In genomic region chr14:32657081-32657480, GRCh38 we compare ENCODE assay signal across 9 cellular contexts.
DNase-seq lines count a peak whose midpoint lies in the region; ATAC-seq, FAIRE-seq and TF ChIP-seq lines count a peak whose summit lies in the region.
"Had no signal": no experiment of that assay in that cellular context is flagged by ENCODE, and none has a peak within 500 bp of the region (broad histone marks: within the 10 kb centered on the region; RNA-seq: fewer than 3 reads in every experiment).

No MANE protein-coding gene starts in this region.

- TF ChIP-seq CTCF in IMR-90 (conservative IDR thresholded peaks at IDR 0.05; ENCODE audit: low read depth, low read length) (no peak), endodermal cell (conservative IDR thresholded peaks at IDR 0.05) (no peak), pancreas (IDR thresholded peaks at IDR 0.05) (no peak)

- no peak overlapping the region for H2AK5ac ChIP-seq in IMR-90 (ENCODE audit: low read depth, low read length)

- no peak overlapping the region for H3K9ac ChIP-seq in IMR-90 (ENCODE audit: low read depth, low read length)
- no peak overlapping the region for H3K9ac ChIP-seq in endodermal cell (ENCODE audit: extremely low read depth, low read length, poor library complexity, severe bottlenecking)

- H4K91ac ChIP-seq in IMR-90 (ENCODE audit: insufficient read depth, low read depth, low read length), result peak overlapping the region; percentile 41; the same call in 1 of the 2 replicates

- no peak overlapping the region; the same call in 1 of the 2 replicates for H2BK20ac ChIP-seq in IMR-90 (ENCODE audit: low read depth, low read length)

- H4K5ac ChIP-seq in IMR-90 (ENCODE audit: low read depth, low read length), result no peak overlapping the region; the same call in 1 of the 2 replicates

- POLR2A ChIA-PET in IMR-90 (lab: Charles Lee; ENCODE audit: unreplicated experiment), result interaction anchor here (0.6 kb wide), 1 partner anchor 281 kb away, joined by 6 read pairs; the partner anchor contains the start of gene NPAS3

- no peaks in the 10 kb centered on the region for H3K4me1 ChIP-seq in IMR-90 (ENCODE audit: control insufficient read depth, insufficient read depth, low read length)
- no peaks in the 10 kb centered on the region for H3K4me1 ChIP-seq in endodermal cell (ENCODE audit: control insufficient read depth, insufficient read depth, low read length)
- H3K4me1 ChIP-seq in pancreas, result no peaks in the 10 kb centered on the region

- no peak overlapping the region for H3K27ac ChIP-seq in IMR-90 (ENCODE audit: insufficient read depth, low read length)
- H3K27ac ChIP-seq in endodermal cell (ENCODE audit: low read depth, low read length), result no peak overlapping the region
- H3K27ac ChIP-seq in pancreas, result no peak overlapping the region

- no peak for TF ChIP-seq RAD21 in IMR-90 (IDR thresholded peaks at IDR 0.05; ENCODE audit: low read length)

- H2BK15ac ChIP-seq in IMR-90 (ENCODE audit: low read depth, low read length), result no peak overlapping the region

- CTCF ChIA-PET in IMR-90 (lab: Yijun Ruan, JAX), result no interaction called here

- H4K20me1 ChIP-seq in IMR-90 (ENCODE audit: insufficient read depth, low read length), result no peaks in the 10 kb centered on the region

- H2BK120ac ChIP-seq in IMR-90 (ENCODE audit: low read depth, low read length), result peak overlapping the region; percentile 70

- no peaks in the 10 kb centered on the region for H3K9me3 Mint-ChIP-seq in endodermal cell

- peaks cover 2% of the 10 kb centered on the region for H3K4me1 Mint-ChIP-seq in endodermal cell

- H3K4ac ChIP-seq in IMR-90 (ENCODE audit: low read depth, low read length), result 0 out of 2 replicates have a peak overlapping the region, but pooled peaks have one; percentile 15

- no peak overlapping the region; the same call in 1 of the 2 replicates for H3K18ac ChIP-seq in IMR-90 (ENCODE audit: low read depth, low read length)

- no peak for TF ChIP-seq POLR2A in IMR-90 (IDR thresholded peaks at IDR 0.05; ENCODE audit: low read depth, low read length)

- peak; percentile 72 for DNase-seq in GF-D8 (lab: John Stamatoyannopoulos, UW)
- peak; percentile 61 for DNase-seq in IMR-90
- peak; percentile 46 for DNase-seq in endodermal cell
- peak in 1 of 6 donors; percentile 28 for DNase-seq in pancreas
- no peak for DNase-seq in DMS 273 treated with DMSO at 0.1 percent for 48 hours (lab: John Stamatoyannopoulos, UW)
- DNase-seq in stimulated activated CD4-positive, alpha-beta T cell treated with anti-CD3 and anti-CD28 coated beads, Interleukin-4, amount 100 ng/mL, for 24 hours, result no peak
- DNase-seq in NCI-H345 treated with DMSO at 0.1 percent for 48 hours (lab: John Stamatoyannopoulos, UW; ENCODE audit: unreplicated experiment), result no peak

- in situ Hi-C loops in IMR-90 (cut with MboI; ENCODE audit: low sequenced_read_pairs), result no loop called here

- H3K27ac Mint-ChIP-seq in endodermal cell, result no peak overlapping the region

- no peaks in the 10 kb centered on the region for H3K79me1 ChIP-seq in IMR-90 (ENCODE audit: low read depth in 1 of 2, low read length in 2 of 2)

- no peak overlapping the region for H3K4me3 ChIP-seq in IMR-90 (ENCODE audit: insufficient read depth, low read depth, low read length)
- no peak overlapping the region for H3K4me3 ChIP-seq in endodermal cell (ENCODE audit: low read length)
- no peak overlapping the region for H3K4me3 ChIP-seq in pancreas

- peak overlapping the region; percentile 51 for H2AFZ ChIP-seq in IMR-90 (replicated peaks; ENCODE audit: low read length, poor library complexity)

- ATAC-seq in IMR-90 (ENCODE audit: low read depth) (peak; percentile 29), pancreas (peak in 3 of 4 donors; percentile 50 to 79 (median 70)), GM19035 (IDR thresholded peaks at IDR 0.05; ENCODE audit: unreplicated experiment) (no peak)
- ATAC-seq: left colon had no signal

- H3K27me3 ChIP-seq in IMR-90 (ENCODE audit: control insufficient read depth, insufficient read depth, low read length) (no peaks in the 10 kb centered on the region), endodermal cell (ENCODE audit: control insufficient read depth, insufficient read depth, low read length, poor library complexity, severe bottlenecking) (no peaks in the 10 kb centered on the region), pancreas (no peaks in the 10 kb centered on the region)

- peak overlapping the region; percentile 68; the same call in 1 of the 2 replicates for H3K14ac ChIP-seq in IMR-90 (replicated peaks; ENCODE audit: low read depth, low read length)

- no peak overlapping the region; the same call in 1 of the 2 replicates for H3K23ac ChIP-seq in IMR-90 (ENCODE audit: low read depth, low read length)

- H3K9me3 ChIP-seq in IMR-90 (ENCODE audit: control insufficient read depth, insufficient read depth, low read length) (no peaks in the 10 kb centered on the region), endodermal cell (ENCODE audit: control insufficient read depth, low read length) (no peaks in the 10 kb centered on the region), pancreas (no peaks in the 10 kb centered on the region)

- H4K8ac ChIP-seq in IMR-90 (ENCODE audit: low read depth in 2 of 2, low read length in 2 of 2), result peak overlapping the region in 1 of 2 experiments; percentile 68; a peak in 1 of 4 replicates

- H3K4me2 ChIP-seq in IMR-90 (ENCODE audit: low read depth, low read length), result no peak overlapping the region

- BruUV-seq in IMR-90 (replicated peaks; lab: Mats Ljungman, UMichigan), result no TSS peak

- H3K36me3 ChIP-seq in IMR-90 (ENCODE audit: control insufficient read depth, insufficient read depth, low read length) (no peaks in the 10 kb centered on the region), endodermal cell (ENCODE audit: control insufficient read depth, insufficient read depth, low read length) (no peaks in the 10 kb centered on the region), pancreas (no peaks in the 10 kb centered on the region)

- no peak overlapping the region for H3K4me3 Mint-ChIP-seq in endodermal cell

- H2AK9ac ChIP-seq in IMR-90 (replicated peaks; ENCODE audit: low read depth, low read length, poor library complexity), result no peak overlapping the region

- intact Hi-C loops in IMR-90 (cut with micrococcal nuclease), result no loop called here
- intact Hi-C loops in pancreas (cut with DNase I), result no loop called here

- dilution Hi-C loops in IMR-90 (cut with HindIII; ENCODE audit: low sequenced_read_pairs, unreplicated experiment), result no loop called here

- H3K56ac ChIP-seq in IMR-90 (ENCODE audit: extremely low read depth, insufficient read depth, low read length), result no peak overlapping the region

- H3K27me3 Mint-ChIP-seq in endodermal cell (ENCODE audit: insufficient read depth), result no peaks in the 10 kb centered on the region

- no peaks in the 10 kb centered on the region for H3K36me3 Mint-ChIP-seq in endodermal cell (ENCODE audit: low read depth)

- no peak for FAIRE-seq in pancreas (lab: Jason Lieb, UNC)

- 17% methylated on average over 1 of the region's 4 CpGs; no CpG with 5 or more reads in 1 of the 2 experiments for WGBS in IMR-90 (ENCODE audit: extremely low coverage in 2 of 2, insufficient read length in 1 of 2), 2 experiments
- 52 to 76% methylated on average over 3 to 4 of the region's 4 CpGs for WGBS in endodermal cell (ENCODE audit: insufficient coverage in 1 of 2, insufficient read length in 1 of 2), 2 experiments
- WGBS in pancreas, 2 donors, result 50 to 62% methylated on average over 4 of the region's 4 CpGs

- H3K9me1 ChIP-seq in IMR-90 (ENCODE audit: insufficient read depth, low read length), result no peaks in the 10 kb centered on the region

- H2BK5ac ChIP-seq in IMR-90 (ENCODE audit: low read depth, low read length, poor library complexity, severe bottlenecking), result no peak overlapping the region

TF ChIP-seq in IMR-90, 13 proteins besides CTCF, POLR2A, EP300 and RAD21:
- TF ChIP-seq RCOR1 (IDR thresholded peaks at IDR 0.05; ENCODE audit: insufficient replicate concordance, low read length) (no peak), MAZ (IDR thresholded peaks at IDR 0.05; ENCODE audit: borderline replicate concordance, low read depth, low read length) (no peak), USF2 (IDR thresholded peaks at IDR 0.05; ENCODE audit: low read depth, low read length) (no peak), MXI1 (IDR thresholded peaks at IDR 0.05; ENCODE audit: borderline replicate concordance, low read depth, low read length) (no peak), CEBPB (IDR thresholded peaks at IDR 0.05; ENCODE audit: low read depth, low read length) (peak; percentile 48; the same call in 1 of the 2 replicates), SMC3 (IDR thresholded peaks at IDR 0.05; ENCODE audit: low read depth, low read length) (no peak), ELK1 (IDR thresholded peaks at IDR 0.05; ENCODE audit: borderline replicate concordance, low read depth, low read length) (no peak), FOS (IDR thresholded peaks at IDR 0.05; ENCODE audit: low read depth, low read length) (no peak), NFE2L2 (IDR thresholded peaks at IDR 0.05; ENCODE audit: low read depth, low read length) (peak; percentile 87), RFX5 (IDR thresholded peaks at IDR 0.05; ENCODE audit: low read depth, low read length) (no peak), CHD1 (IDR thresholded peaks at IDR 0.05; ENCODE audit: low read depth, low read length) (no peak), MAFK (IDR thresholded peaks at IDR 0.05; ENCODE audit: low read depth, low read length) (peak; percentile 26; the same call in 1 of the 2 replicates), BHLHE40 (IDR thresholded peaks at IDR 0.05; ENCODE audit: low read depth, low read length) (no peak)

Comparison
In these comparisons a context has a peak if more than half of its experiments do, and no peak if none do; other contexts are left out.
1. DNase-seq: peak in GF-D8 (single experiment), IMR-90 (single experiment) and endodermal cell (single experiment); none in DMS 273 treated with DMSO at 0.1 percent for 48 hours (single experiment), stimulated activated CD4-positive, alpha-beta T cell treated with anti-CD3 and anti-CD28 coated beads, Interleukin-4, amount 100 ng/mL, for 24 hours (single experiment) and NCI-H345 treated with DMSO at 0.1 percent for 48 hours (single experiment).